In genomic region chr9:94868462-94868861, GRCh38 we compare ENCODE assay signal across 1 cellular context.
A peak's percentile ranks its signal among the peaks of the same experiment; 100 is the strongest.
TF ChIP-seq lines count a peak whose summit lies in the region.

No MANE protein-coding gene starts in this region.

TF ChIP-seq in HEK293, 187 proteins besides CTCF, POLR2A, EP300 and RAD21 (continued from another document):
- TF ChIP-seq ZFHX2 (tag by site-specific recombination; conservative IDR thresholded peaks at IDR 0.05) (peak; percentile 56), ZBTB26 (tag by site-specific recombination; optimal IDR thresholded peaks at IDR 0.05) (no peak), EGR2 (tag by site-specific recombination; IDR thresholded peaks at IDR 0.05; ENCODE audit: low read depth) (peak; percentile 54), ZNF133 (tag by site-specific recombination; IDR thresholded peaks at IDR 0.05) (no peak), ZNF221 (tag by site-specific recombination; IDR thresholded peaks at IDR 0.05; ENCODE audit: borderline replicate concordance) (no peak)
